In genomic region chr6:163432300-163432699, GRCh38 we compare ENCODE assay signal across 31 cellular contexts. TPM values are rescaled to one million over a fixed set of nuclear protein-coding genes. Genes with fewer than 3 reads are reported as not detected.
DNase-seq lines count a peak whose midpoint lies in the region; ATAC-seq, FAIRE-seq and TF ChIP-seq lines count a peak whose summit lies in the region.
"Had no signal": no experiment of that assay in that cellular context is flagged by ENCODE, and none has a peak within 500 bp of the region (broad histone marks: within the 10 kb centered on the region; RNA-seq: fewer than 3 reads in every experiment).

No MANE protein-coding gene starts in this region.

- no peak overlapping the region for H3K27ac Mint-ChIP-seq in WTC11
- H3K27ac Mint-ChIP-seq: B cell; CD8-positive, alpha-beta memory T cell; dendritic cell treated with granulocyte-macrophage colony-stimulating factor and Interleukin-4, amounts not matched to agents 40 ng/mL and 50 ng/mL, for 4 days had no signal

- TF ChIP-seq POLR2A in erythroblast (IDR thresholded peaks at IDR 0.05; ENCODE audit: low read length) = no peak

- POLR2A ChIA-PET in WTC11 (lab: Charles Lee) = no interaction called here

- intact Hi-C loops in left ventricle myocardium superior (cut with micrococcal nuclease) = loop anchor here (10.0 kb wide), 1 partner anchor 133 kb away; no protein-coding TSS in a partner anchor
- intact Hi-C loops in Right ventricle myocardium superior (cut with DNase I) = no loop called here

- no peak for TF ChIP-seq CTCF in WTC11 (IDR thresholded peaks at IDR 0.05)
- no peak for TF ChIP-seq CTCF in D721Med (IDR thresholded peaks at IDR 0.05; ENCODE audit: insufficient read depth, missing control alignments)

- DNase-seq in left ventricle myocardium superior (no peak), Right ventricle myocardium superior (no peak), WTC11 (ENCODE audit: low spot score) (no peak), erythroblast (lab: John Stamatoyannopoulos, UW) (peak; percentile 18 to 29), D721Med (ENCODE audit: insufficient read length, low spot score) (no peak)
- DNase-seq: activated CD4-positive, alpha-beta T cell treated with anti-CD3 and anti-CD28 coated beads for 48 hours; activated CD8-positive, alpha-beta memory T cell treated with anti-CD3 and anti-CD28 coated beads for 24 hours; activated effector memory CD4-positive, alpha-beta T cell treated with Interleukin-2 at 50 U/mL for 16 hours; activated T-cell treated with anti-CD3 and anti-CD28 coated beads for 4 hours; CD8-positive, alpha-beta memory T cell; central memory CD4-positive, alpha-beta T cell; DMS 273 treated with DMSO at 0.1 percent for 48 hours; GOT3; immature natural killer cell; left colon; NCI-H1092; NCI-H187 treated with DMSO at 0.1 percent for 48 hours; NK-92 treated with Interleukin-12 subunit alpha and Interleukin-12 subunit beta, amount 100 ng/mL, for 24 hours; SIG-M5; small intestine; stimulated activated naive CD4-positive, alpha-beta T cell; T1000; WERI-Rb-1 had no signal

- no peaks in the 10 kb centered on the region for H3K36me3 Mint-ChIP-seq in WTC11
- H3K36me3 Mint-ChIP-seq: CD8-positive, alpha-beta memory T cell; immature natural killer cell had no signal

- no peak overlapping the region for H3K4me3 Mint-ChIP-seq in WTC11
- H3K4me3 Mint-ChIP-seq: B cell; CD8-positive, alpha-beta memory T cell; dendritic cell treated with granulocyte-macrophage colony-stimulating factor and Interleukin-4, amounts not matched to agents 40 ng/mL and 50 ng/mL, for 4 days; nephron had no signal

- H3K9me3 Mint-ChIP-seq in WTC11 = no peaks in the 10 kb centered on the region
- H3K9me3 Mint-ChIP-seq: CD8-positive, alpha-beta memory T cell; dendritic cell treated with granulocyte-macrophage colony-stimulating factor and Interleukin-4, amounts not matched to agents 40 ng/mL and 50 ng/mL, for 4 days; immature natural killer cell; nephron had no signal

- H3K4me1 Mint-ChIP-seq in WTC11 = peaks cover 66% of the 10 kb centered on the region

- ATAC-seq in left ventricle myocardium superior (peak; percentile 23), Right ventricle myocardium superior (ENCODE audit: poor library complexity) (no peak), WTC11 (no peak), HG03045 (IDR thresholded peaks at IDR 0.05; ENCODE audit: unreplicated experiment) (no peak), HG02642 (IDR thresholded peaks at IDR 0.05; ENCODE audit: poor library complexity, unreplicated experiment) (no peak), HG03432 (IDR thresholded peaks at IDR 0.05; ENCODE audit: unreplicated experiment) (no peak)
- ATAC-seq: gastroesophageal sphincter, left colon had no signal

- CTCF ChIA-PET in WTC11 (lab: Charles Lee) = no interaction called here

- no peaks in the 10 kb centered on the region for H3K27me3 Mint-ChIP-seq in WTC11 (ENCODE audit: low read depth)
- H3K27me3 Mint-ChIP-seq: B cell; CD8-positive, alpha-beta memory T cell; dendritic cell treated with granulocyte-macrophage colony-stimulating factor and Interleukin-4, amounts not matched to agents 40 ng/mL and 50 ng/mL, for 4 days had no signal

- FAIRE-seq in D721Med (lab: Jason Lieb, UNC) = no peak
- FAIRE-seq: astrocyte, small intestine had no signal

TF ChIP-seq in WTC11, 78 proteins besides CTCF, POLR2A, EP300 and RAD21:
- no peak for TF ChIP-seq PRRX2 (CRISPR knock-in tag; IDR thresholded peaks at IDR 0.05)
- no peak for TF ChIP-seq ZBTB43 (CRISPR knock-in tag; IDR thresholded peaks at IDR 0.05)
- TF ChIP-seq GTF2I (CRISPR knock-in tag; conservative IDR thresholded peaks at IDR 0.05) = 0 out of 2 replicates have a peak, but pooled peaks have one; percentile 20
- no peak for TF ChIP-seq FOXP4 (CRISPR knock-in tag; IDR thresholded peaks at IDR 0.05)
- TF ChIP-seq IRF2 (CRISPR knock-in tag; IDR thresholded peaks at IDR 0.05; ENCODE audit: borderline replicate concordance, low read depth) = no peak

RNA-seq across cellular contexts. Expression of gene QKI, which starts 17.8 kb away (rescaled TPM):
- total RNA-seq in left ventricle myocardium superior (502 TPM), Right ventricle myocardium superior (477 TPM), WTC11 (2021) (134 to 145 TPM (median 138 TPM) in 3 replicates)

Comparison
In these comparisons a context has a peak if more than half of its experiments do, and no peak if none do; other contexts are left out.
1. DNase-seq: peak in erythroblast (2 of 2); none in left ventricle myocardium superior (single experiment), Right ventricle myocardium superior (single experiment), WTC11 (single experiment) and D721Med (single experiment).